Comparison of ENCODE assay signal across 8 cellular contexts in genomic region chr5:80755634-80756033, GRCh38.
DNase-seq lines count a peak whose midpoint lies in the region; ATAC-seq, FAIRE-seq and TF ChIP-seq lines count a peak whose summit lies in the region.

No MANE protein-coding gene starts in this region.

- peak overlapping the region; percentile 46 for H3K27ac Mint-ChIP-seq in endothelial cell (ENCODE audit: unreplicated experiment)

- peaks cover 21% of the 10 kb centered on the region for H3K4me1 Mint-ChIP-seq in endothelial cell (ENCODE audit: unreplicated experiment)

- no peak for FAIRE-seq in RCC 7860 (lab: Jason Lieb, UNC)

- no peaks in the 10 kb centered on the region for H3K27me3 Mint-ChIP-seq in endothelial cell (ENCODE audit: unreplicated experiment)

- H3K36me3 Mint-ChIP-seq in endothelial cell (ENCODE audit: low read depth, unreplicated experiment): peaks cover 4% of the 10 kb centered on the region

- ATAC-seq in GM18508 (IDR thresholded peaks at IDR 0.05; ENCODE audit: insufficient read depth, unreplicated experiment) (peak; percentile 97), GM21737 (IDR thresholded peaks at IDR 0.05; ENCODE audit: unreplicated experiment) (peak; percentile 94)

- DNase-seq in M059J (ENCODE audit: low read depth): peak; percentile 58
- DNase-seq in endothelial cell (ENCODE audit: low spot score): no peak
- no peak for DNase-seq in mucosa of gallbladder (ENCODE audit: low spot score)
- no peak for DNase-seq in NCI-H2107 (lab: John Stamatoyannopoulos, UW)
- DNase-seq in NCI-H1436 treated with DMSO at 0.1 percent for 48 hours (lab: John Stamatoyannopoulos, UW): no peak
- DNase-seq in RCC 7860 (ENCODE audit: low spot score): no peak

- no peaks in the 10 kb centered on the region for H3K9me3 Mint-ChIP-seq in endothelial cell (ENCODE audit: unreplicated experiment)

- H3K4me3 Mint-ChIP-seq in endothelial cell (ENCODE audit: unreplicated experiment): no peak overlapping the region

- no peak for TF ChIP-seq CTCF in endothelial cell (IDR thresholded peaks at IDR 0.05; ENCODE audit: unreplicated experiment)
